24 cellular contexts compared by ENCODE assay signal in the genomic region with DNA sequence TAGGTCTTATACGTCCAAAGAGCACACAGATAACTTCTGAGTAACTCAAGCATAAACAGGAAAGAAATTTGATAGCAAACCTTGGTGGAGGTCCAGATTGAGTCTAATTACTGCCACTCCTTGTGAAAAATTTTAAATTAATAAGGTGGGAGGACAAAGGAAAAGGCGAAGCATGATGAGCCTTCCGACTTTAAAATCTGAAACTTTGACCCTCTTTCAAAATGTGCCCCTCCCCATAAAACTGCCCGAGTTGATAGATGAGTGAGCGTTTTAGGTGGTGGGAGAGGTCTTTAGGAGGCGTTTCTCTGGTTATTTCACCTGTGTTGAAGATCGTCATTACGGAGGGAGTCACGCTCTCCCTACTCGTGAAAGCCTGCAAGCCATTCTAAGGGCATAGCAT.
"Had no signal": no experiment of that assay in that cellular context is flagged by ENCODE, and none has a peak within 500 bp of the region (broad histone marks: within the 10 kb centered on the region; RNA-seq: fewer than 3 reads in every experiment).

No MANE protein-coding gene starts in this region.

- H3K4me1 ChIP-seq: breast epithelium, esophagus squamous epithelium, left ventricle myocardium inferior, pancreas, psoas muscle, right atrium auricular region, testis, transverse colon had no signal

- H3K4me3 ChIP-seq: breast epithelium, esophagus squamous epithelium, left ventricle myocardium inferior, lung, pancreas, psoas muscle, right atrium auricular region, testis, transverse colon had no signal

- H3K9me3 ChIP-seq: breast epithelium, esophagus squamous epithelium, neutrophil, pancreas, psoas muscle, right atrium auricular region, testis, transverse colon had no signal

- H3K27me3 ChIP-seq: breast epithelium, esophagus squamous epithelium, neutrophil, pancreas, right atrium auricular region, testis, transverse colon had no signal

- ATAC-seq: activated CD8-positive, alpha-beta memory T cell treated with anti-CD3 and anti-CD28 coated beads, Interleukin-2, amount 10 ng/mL, durations not matched to agents 7 days and 5 days; activated CD8-positive, alpha-beta T cell treated with anti-CD3 and anti-CD28 coated beads for 36 hours; activated naive CD4-positive, alpha-beta T cell treated with anti-CD3 and anti-CD28 coated beads, Interleukin-2, amount 50 U/mL, for 72 hours; natural killer cell treated with Interleukin-12 subunit alpha and Interleukin-12 subunit beta and Interleukin-15 and Interleukin-18, amount 100 ng/mL, for 72 hours; pancreas; psoas muscle had no signal

- DNase-seq: activated B cell treated with CpG ODN at 0.5 μM for 24 hours; activated CD4-positive, alpha-beta T cell treated with anti-CD3 and anti-CD28 coated beads, Interleukin-2, amount 50 U/mL, for 1 hour; activated CD8-positive, alpha-beta memory T cell treated with anti-CD3 and anti-CD28 coated beads, Interleukin-2, amount 10 ng/mL, durations not matched to agents 7 days and 5 days; activated CD8-positive, alpha-beta T cell treated with anti-CD3 and anti-CD28 coated beads for 36 hours; activated naive CD4-positive, alpha-beta T cell; activated T-cell treated with anti-CD3 and anti-CD28 coated beads, Interleukin-2, amount 50 U/mL, for 48 hours; central memory CD4-positive, alpha-beta T cell; effector CD4-positive, alpha-beta T cell; esophagus squamous epithelium; foreskin melanocyte; left ventricle myocardium inferior; mesendoderm; pancreas; psoas muscle; stimulated activated CD4-positive, alpha-beta T cell treated with anti-CD3 and anti-CD28 coated beads, Interleukin-2, amount 100 ng/mL, for 48 hours; stimulated activated naive CD4-positive, alpha-beta T cell treated with Interleukin-2 at 50 U/mL for 16 hours; testis; transverse colon had no signal

- H3K36me3 ChIP-seq: breast epithelium, esophagus squamous epithelium, left ventricle myocardium inferior, neutrophil, pancreas, right atrium auricular region, transverse colon had no signal
